In genomic region chr2:105556366-105556765, GRCh38 we compare ENCODE assay signal across 15 cellular contexts.
A peak's percentile ranks its signal among the peaks of the same experiment; 100 is the strongest.
DNase-seq lines count a peak whose midpoint lies in the region; ATAC-seq and TF ChIP-seq lines count a peak whose summit lies in the region.
"Had no signal": no experiment of that assay in that cellular context is flagged by ENCODE, and none has a peak within 500 bp of the region (broad histone marks: within the 10 kb centered on the region; RNA-seq: fewer than 3 reads in every experiment).

No MANE protein-coding gene starts in this region.

- intact Hi-C loops in stomach (cut with DNase I; ENCODE audit: low total_unique reads): no loop called here

- no peak overlapping the region for H3T11ph ChIP-seq in H9 (ENCODE audit: low read length)

- no peak overlapping the region for H3K4me3 Mint-ChIP-seq in H9
- H3K4me3 Mint-ChIP-seq: B cell; CD8-positive, alpha-beta T cell; IgD-negative memory B cell had no signal

- no peak overlapping the region for H4K91ac ChIP-seq in H9 (ENCODE audit: insufficient read length, low read depth, low read length)

- H2AK5ac ChIP-seq in H9 (ENCODE audit: insufficient read length, low read length): no peak overlapping the region

- no peak overlapping the region for H3K14ac ChIP-seq in H9 (ENCODE audit: insufficient read depth, low read length)

- TF ChIP-seq CTCF in H9 (conservative IDR thresholded peaks at IDR 0.05) (no peak), stomach (IDR thresholded peaks at IDR 0.05) (no peak)

- no peaks in the 10 kb centered on the region for H3K9me3 Mint-ChIP-seq in H9
- H3K9me3 Mint-ChIP-seq: CD8-positive, alpha-beta T cell had no signal

- no peak overlapping the region for H2AFZ ChIP-seq in H9 (ENCODE audit: low read length)

- H3K4me2 ChIP-seq in H9 (ENCODE audit: insufficient read depth, insufficient read length, low read length): no peak overlapping the region

- H3K36me3 Mint-ChIP-seq in H9 (ENCODE audit: insufficient read depth in 1 of 3, low read depth in 3 of 3): no peaks in the 10 kb centered on the region
- H3K36me3 Mint-ChIP-seq: CD8-positive, alpha-beta T cell; IgD-negative memory B cell had no signal

- H3K4me3 ChIP-seq in stomach: no peak overlapping the region
- H3K4me3 ChIP-seq: BLaER1 treated with 17β-estradiol and CSF1 and Interleukin-3, amounts not matched to agents 10 nM and 100 nM; GM12878; HAP-1 had no signal

- H3K27me3 ChIP-seq in H9 (ENCODE audit: insufficient read depth, low read length): no peaks in the 10 kb centered on the region
- H3K27me3 ChIP-seq in stomach: peaks cover 0 to 16% (median 0%) of the 10 kb centered on the region in 3 donors
- H3K27me3 ChIP-seq: BLaER1 treated with 17β-estradiol and CSF1 and Interleukin-3, amounts not matched to agents 10 nM and 100 nM had no signal

- H3K18ac ChIP-seq in H9 (ENCODE audit: insufficient read length, low read depth, low read length): no peak overlapping the region

- no peak overlapping the region for H2BK12ac ChIP-seq in H9 (ENCODE audit: insufficient read length, low read depth, low read length)

- H3K27me3 Mint-ChIP-seq in H9 (ENCODE audit: low read depth): peaks cover 23% of the 10 kb centered on the region

- no peak overlapping the region for H4K8ac ChIP-seq in H9 (replicated peaks; ENCODE audit: insufficient read length, low read depth, low read length)

- WGBS in H9 (ENCODE audit: extremely low coverage, insufficient read length, low lambda C conversion rate): no CpG with 5 or more reads among the region's 3 CpGs
- WGBS in stomach, 5 donors: 80 to 95% (median 89%) methylated on average over 3 of the region's 3 CpGs

- H3K27ac ChIP-seq in H9 (ENCODE audit: insufficient read length, low read depth, low read length) (no peak overlapping the region), stomach (no peak overlapping the region)
- H3K27ac ChIP-seq: BLaER1 treated with 17β-estradiol and CSF1 and Interleukin-3, amounts not matched to agents 10 nM and 100 nM had no signal

- no peak overlapping the region for H2BK120ac ChIP-seq in H9 (ENCODE audit: low read depth, low read length, poor library complexity, severe bottlenecking)

- no peak for TF ChIP-seq POLR2A in stomach (IDR thresholded peaks at IDR 0.05)

- H2BK20ac ChIP-seq in H9 (ENCODE audit: low read depth, low read length, poor library complexity, severe bottlenecking): no peak overlapping the region

- no peaks in the 10 kb centered on the region for H4K20me1 ChIP-seq in H9 (ENCODE audit: control insufficient read depth, insufficient read depth, insufficient read length)
- H4K20me1 ChIP-seq: BLaER1 treated with 17β-estradiol and CSF1 and Interleukin-3, amounts not matched to agents 10 nM and 100 nM had no signal

- no peaks in the 10 kb centered on the region for H3K23me2 ChIP-seq in H9 (ENCODE audit: insufficient read length, low read depth, low read length, poor library complexity, severe bottlenecking)

- H3K23ac ChIP-seq in H9 (ENCODE audit: insufficient read length, low read depth, low read length): no peak overlapping the region

- H2BK5ac ChIP-seq in H9 (ENCODE audit: insufficient read length, low read length): no peak overlapping the region

- no peak for ATAC-seq in HG02884 (IDR thresholded peaks at IDR 0.05; ENCODE audit: unreplicated experiment)
- ATAC-seq: CD8-positive, alpha-beta T cell; GM12878; HepG2 had no signal

- H3K79me1 ChIP-seq in H9 (ENCODE audit: insufficient read depth, low read depth, low read length, poor library complexity, severe bottlenecking): no peaks in the 10 kb centered on the region

- H3K56ac ChIP-seq in H9 (ENCODE audit: insufficient read length, low read depth, low read length): no peak overlapping the region

- TF ChIP-seq EP300 in stomach (IDR thresholded peaks at IDR 0.05): no peak

- H3K36me3 ChIP-seq in stomach: no peaks in the 10 kb centered on the region
- H3K36me3 ChIP-seq: BLaER1 treated with 17β-estradiol and CSF1 and Interleukin-3, amounts not matched to agents 10 nM and 100 nM; HAP-1 had no signal

- H3K4me1 Mint-ChIP-seq in H9: peaks cover 3 to 4% of the 10 kb centered on the region in 2 experiments; a peak in 1 of 4 replicates
- H3K4me1 Mint-ChIP-seq: B cell, IgD-negative memory B cell had no signal

- H3K9ac ChIP-seq in H9 (ENCODE audit: extremely low read depth, insufficient read length, low read length): no peak overlapping the region
- H3K9ac ChIP-seq: BLaER1 treated with 17β-estradiol and CSF1 and Interleukin-3, amounts not matched to agents 10 nM and 100 nM had no signal

- DNase-seq in H9 (peak; percentile 0), cerebellar cortex (ENCODE audit: low spot score) (peak; percentile 53), mesenteric fat pad (ENCODE audit: low spot score) (peak; percentile 6), stomach (no peak)
- DNase-seq in stimulated activated CD4-positive, alpha-beta T cell treated with anti-CD3 and anti-CD28 coated beads, Interleukin-12 subunit alpha, Interleukin-12 subunit beta, amount 100 ng/mL, for 4 hours: no peak
- DNase-seq: Calu3, DMS79 treated with DMSO at 0.1 percent for 48 hours had no signal

- H4K5ac ChIP-seq in H9 (ENCODE audit: insufficient read length, low read depth, low read length): no peak overlapping the region

- no peak overlapping the region for H3K4ac ChIP-seq in H9 (ENCODE audit: low read depth, low read length)

- H3K27ac Mint-ChIP-seq in H9: no peak overlapping the region
- H3K27ac Mint-ChIP-seq: B cell; CD8-positive, alpha-beta T cell; IgD-negative memory B cell had no signal

- no peak overlapping the region for H2BK15ac ChIP-seq in H9 (ENCODE audit: low read depth, low read length)

- H3K9me3 ChIP-seq in H9 (ENCODE audit: control insufficient read depth, low read depth, low read length) (no peaks in the 10 kb centered on the region), stomach (no peaks in the 10 kb centered on the region)
- H3K9me3 ChIP-seq: BLaER1 treated with 17β-estradiol and CSF1 and Interleukin-3, amounts not matched to agents 10 nM and 100 nM; HAP-1 had no signal

- H3K4me1 ChIP-seq in H9 (ENCODE audit: insufficient read depth, low read length) (no peaks in the 10 kb centered on the region), stomach (peaks cover 0 to 10% (median 0%) of the 10 kb centered on the region in 4 donors)

- H3K79me2 ChIP-seq in H9 (ENCODE audit: insufficient read depth, low read length): no peaks in the 10 kb centered on the region

Comparison
In these comparisons a context has a peak if more than half of its experiments do, and no peak if none do; other contexts are left out.
1. DNase-seq: peak in H9 (single experiment), cerebellar cortex (single experiment) and mesenteric fat pad (single experiment); none in stimulated activated CD4-positive, alpha-beta T cell treated with anti-CD3 and anti-CD28 coated beads, Interleukin-12 subunit alpha, Interleukin-12 subunit beta, amount 100 ng/mL, for 4 hours (single experiment) and stomach (single experiment).